ENCODE assay signal across 8 cellular contexts in the genomic region with DNA sequence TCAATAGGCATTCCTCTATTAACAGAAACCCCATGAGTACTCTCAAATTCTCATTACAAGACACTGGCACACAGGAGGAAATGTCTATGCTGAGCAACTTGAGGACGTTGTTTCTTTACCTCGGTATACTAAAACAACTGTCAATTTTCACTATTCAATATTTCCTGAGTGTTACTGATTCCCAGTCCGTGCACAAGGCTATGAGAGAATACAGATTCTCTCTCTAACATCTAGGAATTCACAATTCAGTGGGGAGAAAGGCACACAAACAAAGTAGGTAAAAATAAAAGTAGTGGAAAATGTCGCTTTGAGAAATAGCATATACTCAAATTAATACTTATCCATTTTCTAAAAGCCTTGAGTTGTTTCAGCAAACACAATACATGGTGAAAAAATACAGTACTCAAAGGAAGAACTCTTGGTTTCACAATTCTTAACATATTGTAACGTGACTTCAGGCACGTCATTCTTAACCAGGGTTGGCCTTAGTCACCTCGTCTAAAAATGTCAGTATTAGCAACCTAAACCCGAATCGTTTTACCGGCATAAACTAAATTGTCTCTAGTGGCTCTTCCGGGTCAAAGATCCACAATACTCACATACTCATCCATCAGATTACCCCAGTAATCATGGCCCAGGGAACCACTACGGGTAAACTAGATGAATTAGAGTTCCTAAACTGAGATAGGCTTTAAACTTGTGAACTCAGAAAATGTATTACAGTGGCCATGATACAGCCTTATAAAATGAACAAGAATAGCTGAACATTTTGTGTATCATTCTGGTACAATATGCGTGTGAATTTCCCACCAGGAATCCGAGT. TPM values are rescaled to one million over a fixed set of nuclear protein-coding genes. Genes with fewer than 3 reads are reported as not detected.
DNase-seq lines count a peak whose midpoint lies in the region; ATAC-seq and TF ChIP-seq lines count a peak whose summit lies in the region.

No MANE protein-coding gene starts in this region.

- no peak overlapping the region for H2BK120ac ChIP-seq in mesenchymal stem cell (ENCODE audit: low read depth, low read length)

- intact Hi-C loops in activated CD4-positive, alpha-beta T cell treated with anti-CD3 and anti-CD28 coated beads for 36 hours (cut with DNase I, micrococcal nuclease) = loop anchor here (1.0 to 5.0 kb wide), 3 partner anchors 16 to 1641 kb away; a partner anchor contains a TSS
- intact Hi-C loops in tibial artery (cut with DNase I; ENCODE audit: low total_unique reads) = no loop called here

- H3K27me3 Mint-ChIP-seq in activated CD4-positive, alpha-beta T cell treated with anti-CD3 and anti-CD28 coated beads for 36 hours = no peaks in the 10 kb centered on the region

- H3K4ac ChIP-seq in mesenchymal stem cell (ENCODE audit: low read depth in 1 of 2, low read length in 2 of 2) = no peak overlapping the region

- no peaks in the 10 kb centered on the region for H3K36me3 ChIP-seq in mesenchymal stem cell (ENCODE audit: control insufficient read depth in 1 of 2, insufficient read depth in 2 of 2, low read depth in 1 of 2, low read length in 2 of 2)
- H3K36me3 ChIP-seq in tibial artery = no peaks in the 10 kb centered on the region

- no peaks in the 10 kb centered on the region for H3K27me3 ChIP-seq in mesenchymal stem cell (ENCODE audit: control insufficient read depth in 1 of 2, insufficient read depth in 1 of 2, low read length in 2 of 2)
- H3K27me3 ChIP-seq in tibial artery = no peaks in the 10 kb centered on the region

- POLR2A ChIA-PET in activated CD4-positive, alpha-beta T cell treated with anti-CD3 and anti-CD28 coated beads for 36 hours (lab: Charles Lee) = no interaction called here
- POLR2A ChIA-PET in RWPE1 (lab: Yijun Ruan, JAX; ENCODE audit: low non-redundant PET) = no interaction called here

- no peak overlapping the region for H4K8ac ChIP-seq in mesenchymal stem cell (ENCODE audit: low read length)

- no peak overlapping the region for H2BK12ac ChIP-seq in mesenchymal stem cell (ENCODE audit: low read length in 2 of 2)

- H3K27ac Mint-ChIP-seq in activated CD4-positive, alpha-beta T cell treated with anti-CD3 and anti-CD28 coated beads for 36 hours = peak overlapping the region; percentile 93

- H3K36me3 Mint-ChIP-seq in activated CD4-positive, alpha-beta T cell treated with anti-CD3 and anti-CD28 coated beads for 36 hours (ENCODE audit: low read depth) = peaks cover 9% of the 10 kb centered on the region

- no peak overlapping the region for H3K14ac ChIP-seq in mesenchymal stem cell (ENCODE audit: low read length in 2 of 2)

- H3K4me1 Mint-ChIP-seq in activated CD4-positive, alpha-beta T cell treated with anti-CD3 and anti-CD28 coated beads for 36 hours = peaks cover 41% of the 10 kb centered on the region

- no peak overlapping the region for H2AFZ ChIP-seq in mesenchymal stem cell (ENCODE audit: low read depth, low read length)

- H2AK5ac ChIP-seq in mesenchymal stem cell (ENCODE audit: low read length, severe bottlenecking) = no peak overlapping the region

- no peak overlapping the region for H2BK5ac ChIP-seq in mesenchymal stem cell (ENCODE audit: low read depth, low read length, poor library complexity, severe bottlenecking)

- H3K18ac ChIP-seq in mesenchymal stem cell (ENCODE audit: low read depth in 1 of 2, low read length in 2 of 2) = no peak overlapping the region

- H3K27ac ChIP-seq in RWPE1 = peak overlapping the region; percentile 99
- peak overlapping the region; percentile 47 for H3K27ac ChIP-seq in mesenchymal stem cell (ENCODE audit: low read length, poor library complexity, severe bottlenecking)
- peak overlapping the region; percentile 93 to 98 for H3K27ac ChIP-seq in tibial artery

- no peaks in the 10 kb centered on the region for H3K79me1 ChIP-seq in mesenchymal stem cell (replicated peaks; ENCODE audit: low read length, poor library complexity, severe bottlenecking)

- peak overlapping the region; percentile 84 for H3K4me3 ChIP-seq in choroid plexus epithelial cell (ENCODE audit: low read depth, low read length)
- peak overlapping the region in 1 of 2 experiments; percentile 92 for H3K4me3 ChIP-seq in mesenchymal stem cell (ENCODE audit: insufficient read depth in 1 of 2, low read depth in 1 of 2, low read length in 2 of 2)
- H3K4me3 ChIP-seq in tibial artery = peak overlapping the region; percentile 84 to 86

- H3K4me2 ChIP-seq in mesenchymal stem cell (ENCODE audit: low read length, poor library complexity, severe bottlenecking) = peak overlapping the region; percentile 88

- no peak overlapping the region for H2BK15ac ChIP-seq in mesenchymal stem cell (ENCODE audit: low read depth, poor library complexity, severe bottlenecking)

- H3K9ac ChIP-seq in mesenchymal stem cell (ENCODE audit: low read length) = peak overlapping the region; percentile 93

- WGBS in mesenchymal stem cell = 12% methylated on average over 9 of the region's 14 CpGs

- no peak for TF ChIP-seq CTCF in RWPE1 (conservative IDR thresholded peaks at IDR 0.05; ENCODE audit: low read depth)
- TF ChIP-seq CTCF in choroid plexus epithelial cell (conservative IDR thresholded peaks at IDR 0.05; ENCODE audit: low read depth, low read length) = no peak
- TF ChIP-seq CTCF in tibial artery (IDR thresholded peaks at IDR 0.05) = no peak

- peak overlapping the region; percentile 99 for H3K4me3 Mint-ChIP-seq in activated CD4-positive, alpha-beta T cell treated with anti-CD3 and anti-CD28 coated beads for 36 hours

- H3K4me1 ChIP-seq in mesenchymal stem cell (ENCODE audit: control insufficient read depth, insufficient read depth, low read depth, low read length) (peaks cover 2% of the 10 kb centered on the region), tibial artery (peaks cover 0 to 29% (median 9%) of the 10 kb centered on the region in 4 donors)

- H3K9me3 ChIP-seq in mesenchymal stem cell (ENCODE audit: control insufficient read depth, low read length) (no peaks in the 10 kb centered on the region), tibial artery (no peaks in the 10 kb centered on the region)

- H4K91ac ChIP-seq in mesenchymal stem cell (ENCODE audit: low read length) = no peak overlapping the region

- no peak overlapping the region for H3K23ac ChIP-seq in mesenchymal stem cell (ENCODE audit: low read length in 2 of 2)

- no peaks in the 10 kb centered on the region for H3K9me3 Mint-ChIP-seq in activated CD4-positive, alpha-beta T cell treated with anti-CD3 and anti-CD28 coated beads for 36 hours (ENCODE audit: low read depth)

- CTCF ChIA-PET in activated CD4-positive, alpha-beta T cell treated with anti-CD3 and anti-CD28 coated beads for 36 hours (lab: Charles Lee) = interaction anchor here (0.7 to 0.9 kb wide), 2 partner anchors 26 to 29 kb away, joined by 3 read pairs; no protein-coding TSS in a partner anchor
- CTCF ChIA-PET in RWPE1 (lab: Yijun Ruan, JAX) = no interaction called here

- peak; percentile 38 for ATAC-seq in activated CD4-positive, alpha-beta T cell treated with anti-CD3 and anti-CD28 coated beads for 36 hours
- peak; percentile 27 for ATAC-seq in HG02885 (IDR thresholded peaks at IDR 0.05; ENCODE audit: poor library complexity, unreplicated experiment)

- peak; percentile 52 for DNase-seq in activated CD4-positive, alpha-beta T cell treated with anti-CD3 and anti-CD28 coated beads for 36 hours
- DNase-seq in activated CD4-positive, alpha-beta T cell treated with anti-CD3 and anti-CD28 coated beads, Interleukin-2, amount 50 U/mL, for 4 hours = no peak
- peak; percentile 22 for DNase-seq in RWPE1 (ENCODE audit: low spot score)
- peak; percentile 75 for DNase-seq in choroid plexus epithelial cell (ENCODE audit: low read depth)
- DNase-seq in mesenchymal stem cell = peak; percentile 90
- no peak for DNase-seq in tibial artery
- DNase-seq in NCI-H187 treated with DMSO at 0.1 percent for 48 hours (lab: John Stamatoyannopoulos, UW) = no peak

RNA-seq across cellular contexts. Expression of a gene that starts 1.5 kb away (rescaled TPM):
- total RNA-seq in activated CD4-positive, alpha-beta T cell treated with anti-CD3 and anti-CD28 coated beads for 36 hours = 1 to 10 TPM; 7.1 to 8.1 TPM
- 3.0 TPM for polyA plus RNA-seq in mesenchymal stem cell (2013, experiment 1 of 2)
- 3.4 TPM for polyA plus RNA-seq in mesenchymal stem cell (2013, experiment 2 of 2)

RNA-seq across cellular contexts. Expression of a gene that starts 2.7 kb away (rescaled TPM):
- total RNA-seq in activated CD4-positive, alpha-beta T cell treated with anti-CD3 and anti-CD28 coated beads for 36 hours = 10 to 100 TPM; 29.9 to 49.2 TPM
- polyA plus RNA-seq in mesenchymal stem cell (2013, experiment 1 of 2) = 65.9 TPM
- polyA plus RNA-seq in mesenchymal stem cell (2013, experiment 2 of 2) = 68.1 TPM

Comparison
In these comparisons a context has a peak if more than half of its experiments do, and no peak if none do; other contexts are left out.
1. DNase-seq: peak in activated CD4-positive, alpha-beta T cell treated with anti-CD3 and anti-CD28 coated beads for 36 hours (single experiment), RWPE1 (single experiment), choroid plexus epithelial cell (single experiment) and mesenchymal stem cell (single experiment); none in activated CD4-positive, alpha-beta T cell treated with anti-CD3 and anti-CD28 coated beads, Interleukin-2, amount 50 U/mL, for 4 hours (0 of 2), tibial artery (0 of 2) and NCI-H187 treated with DMSO at 0.1 percent for 48 hours (single experiment).
2. H3K27ac ChIP-seq: peak in every context shown above with its lines; median percentile 99 in RWPE1; 96 in tibial artery; 47 in mesenchymal stem cell.